ENCODE assay signal across 10 cellular contexts in the genomic region with DNA sequence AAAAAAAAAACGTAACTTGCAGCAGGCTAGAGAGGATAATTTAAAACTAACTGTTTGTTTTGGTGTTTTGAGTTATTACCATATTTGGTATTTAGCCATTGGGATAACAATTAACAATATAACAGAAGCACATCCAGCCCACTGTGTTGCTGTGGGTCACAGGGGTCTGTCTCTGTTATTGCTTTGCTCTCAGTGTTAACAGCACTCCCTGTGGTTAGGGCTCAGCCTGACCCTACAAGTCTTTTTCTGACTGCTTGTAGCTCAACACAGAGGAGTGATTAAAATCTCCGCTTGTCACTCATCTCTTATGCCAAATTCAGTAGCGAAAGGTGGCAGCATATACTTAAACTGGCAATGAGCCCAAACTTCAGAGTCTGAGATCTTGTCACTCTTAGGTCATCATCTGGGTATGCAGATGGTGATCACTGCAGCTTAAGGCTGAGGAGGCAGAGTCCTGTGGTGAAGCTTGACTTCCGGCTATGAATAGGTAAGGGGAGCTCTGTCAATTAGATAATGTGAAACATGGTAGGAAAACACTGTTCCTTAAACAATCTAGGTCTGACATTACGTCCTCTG.
A peak's percentile ranks its signal among the peaks of the same experiment; 100 is the strongest.
DNase-seq lines count a peak whose midpoint lies in the region; TF ChIP-seq lines count a peak whose summit lies in the region.
"Had no signal": no experiment of that assay in that cellular context is flagged by ENCODE, and none has a peak within 500 bp of the region (broad histone marks: within the 10 kb centered on the region; RNA-seq: fewer than 3 reads in every experiment).

No MANE protein-coding gene starts in this region.

- no peak overlapping the region for H3K9ac ChIP-seq in NT2/D1 (ENCODE audit: insufficient read length, low read depth)

- H3K9me3 ChIP-seq in NT2/D1 (ENCODE audit: insufficient read depth, low read length), result 0 out of 2 replicates have a peak, but pooled peaks cover 5% of the 10 kb centered on the region

- TF ChIP-seq CTCF in retinal pigment epithelial cell (conservative IDR thresholded peaks at IDR 0.05; ENCODE audit: low read depth, low read length), result no peak

- peak; percentile 33 for DNase-seq in HT1080 (ENCODE audit: low read depth)
- DNase-seq in NT2/D1 (ENCODE audit: low read depth, low spot score), result peak; percentile 66
- peak; percentile 23 for DNase-seq in fibroblast of peridontal ligament (ENCODE audit: extremely low read depth)
- peak; percentile 44 for DNase-seq in retinal pigment epithelial cell (ENCODE audit: low read depth)
- DNase-seq in HUDEP-2 (lab: John Stamatoyannopoulos, UW; ENCODE audit: unreplicated experiment in 76 of 76), result no peak
- no peak for DNase-seq in NCI-H510A treated with DMSO at 0.1 percent for 48 hours (lab: John Stamatoyannopoulos, UW)
- DNase-seq in DMS53 treated with DMSO at 0.1 percent for 48 hours (lab: John Stamatoyannopoulos, UW; ENCODE audit: unreplicated experiment), result no peak
- DNase-seq: activated naive CD4-positive, alpha-beta T cell treated with anti-CD3 and anti-CD28 coated beads, Interleukin-2, amount 10 ng/mL, durations not matched to agents 7 days and 5 days; NCI-H69; T-cell had no signal

- H3K4me1 ChIP-seq in NT2/D1 (ENCODE audit: insufficient read depth, insufficient read length), result no peaks in the 10 kb centered on the region

- no peaks in the 10 kb centered on the region for H3K36me3 ChIP-seq in NT2/D1 (ENCODE audit: insufficient read depth, insufficient read length, low read length)

- no peak overlapping the region for H3K4me3 ChIP-seq in NT2/D1 (ENCODE audit: insufficient read length, low read depth)
- no peak overlapping the region for H3K4me3 ChIP-seq in retinal pigment epithelial cell (ENCODE audit: low read length)

- no peaks in the 10 kb centered on the region for H3K27me3 ChIP-seq in NT2/D1 (ENCODE audit: insufficient read depth, insufficient read length)

Comparison
In these comparisons a context has a peak if more than half of its experiments do, and no peak if none do; other contexts are left out.
1. DNase-seq: peak in HT1080 (single experiment), NT2/D1 (single experiment), fibroblast of peridontal ligament (single experiment) and retinal pigment epithelial cell (single experiment); none in HUDEP-2 (0 of 76), NCI-H510A treated with DMSO at 0.1 percent for 48 hours (single experiment) and DMS53 treated with DMSO at 0.1 percent for 48 hours (single experiment).